In genomic region chr2:233854241-233854981, GRCh38 we compare ENCODE assay signal across 1 cellular context.
A peak's percentile ranks its signal among the peaks of the same experiment; 100 is the strongest.
TF ChIP-seq lines count a peak whose summit lies in the region.

Gene HJURP, minus strand, starts transcription at chr2:233854535. Its CDS starts 35 bp downstream, at chr2:233854500.

TF ChIP-seq in HepG2, 621 proteins besides CTCF, POLR2A, EP300 and RAD21 (continued from another document and continues in another):
- TF ChIP-seq SNAI1 (CRISPR knock-in tag; IDR thresholded peaks at IDR 0.05; ENCODE audit: borderline replicate concordance) (0 out of 2 replicates have a peak, but pooled peaks have one; percentile 29), AHR (CRISPR knock-in tag; IDR thresholded peaks at IDR 0.05) (peak; percentile 78; the same call in 1 of the 2 replicates), CEBPB (IDR thresholded peaks at IDR 0.05; ENCODE audit: borderline replicate concordance, low read depth, low read length) (no peak), ZNF574 (CRISPR knock-in tag; IDR thresholded peaks at IDR 0.05) (peak; percentile 74), FOXA3 (CRISPR knock-in tag; IDR thresholded peaks at IDR 0.05) (no peak), MED1 (CRISPR knock-in tag; IDR thresholded peaks at IDR 0.05) (peak; percentile 56), ZNF597 (CRISPR knock-in tag; IDR thresholded peaks at IDR 0.05) (no peak), ZNF329 (CRISPR knock-in tag; IDR thresholded peaks at IDR 0.05; ENCODE audit: low read depth) (no peak), ZNF691 (CRISPR knock-in tag; IDR thresholded peaks at IDR 0.05; ENCODE audit: borderline replicate concordance, low read depth) (no peak), ZNF562 (CRISPR knock-in tag; IDR thresholded peaks at IDR 0.05; ENCODE audit: borderline replicate concordance) (0 out of 2 replicates have a peak, but pooled peaks have one; percentile 68), HDAC1 (CRISPR knock-in tag; IDR thresholded peaks at IDR 0.05) (peak; percentile 99), ZNF674 (CRISPR knock-in tag; IDR thresholded peaks at IDR 0.05; ENCODE audit: low read depth) (no peak), ZSCAN29 (CRISPR knock-in tag; conservative IDR thresholded peaks at IDR 0.05) (no peak), FOXM1 (CRISPR knock-in tag; IDR thresholded peaks at IDR 0.05) (peak; percentile 97), ZNF713 (CRISPR knock-in tag; IDR thresholded peaks at IDR 0.05) (no peak), ATF2 (CRISPR knock-in tag; IDR thresholded peaks at IDR 0.05) (peak; percentile 52), TBL1XR1 (IDR thresholded peaks at IDR 0.05; ENCODE audit: borderline replicate concordance, low read length, partially characterized antibody) (no peak), GATA4 (IDR thresholded peaks at IDR 0.05; ENCODE audit: borderline replicate concordance, low read depth) (no peak; the same call in 1 of the 2 replicates), CHCHD3 (CRISPR knock-in tag; IDR thresholded peaks at IDR 0.05) (peak; percentile 42; the same call in 1 of the 2 replicates), ZBTB39 (CRISPR knock-in tag; IDR thresholded peaks at IDR 0.05) (peak; percentile 71; the same call in 1 of the 2 replicates), SMAD9 (CRISPR knock-in tag; IDR thresholded peaks at IDR 0.05) (no peak), ZNF230 (CRISPR knock-in tag; IDR thresholded peaks at IDR 0.05) (no peak), ZBTB10 (CRISPR knock-in tag; IDR thresholded peaks at IDR 0.05; ENCODE audit: borderline replicate concordance) (no peak), CENPBD1 (CRISPR knock-in tag; IDR thresholded peaks at IDR 0.05; ENCODE audit: borderline replicate concordance, low read depth) (no peak; the same call in 1 of the 2 replicates), ZNF781 (CRISPR knock-in tag; IDR thresholded peaks at IDR 0.05; ENCODE audit: borderline replicate concordance, not compliant biosample characterization) (peak; percentile 17), ZEB1 (IDR thresholded peaks at IDR 0.05; ENCODE audit: insufficient replicate concordance, low read depth) (no peak), DNMT1 (CRISPR knock-in tag; IDR thresholded peaks at IDR 0.05) (peak; percentile 84; the same call in 1 of the 2 replicates), ZNF3 (CRISPR knock-in tag; IDR thresholded peaks at IDR 0.05) (no peak), ZNF280D (CRISPR knock-in tag; IDR thresholded peaks at IDR 0.05) (peak; percentile 74; the same call in 1 of the 2 replicates), PAWR (CRISPR knock-in tag; IDR thresholded peaks at IDR 0.05; ENCODE audit: borderline replicate concordance) (no peak), RCOR2 (CRISPR knock-in tag; IDR thresholded peaks at IDR 0.05) (0 out of 2 replicates have a peak, but pooled peaks have one; percentile 12), MLX (CRISPR knock-in tag; IDR thresholded peaks at IDR 0.05) (peak; percentile 42; the same call in 1 of the 2 replicates), STAT6 (CRISPR knock-in tag; IDR thresholded peaks at IDR 0.05; ENCODE audit: borderline replicate concordance) (peak; percentile 55; the same call in 1 of the 2 replicates), ZKSCAN1 (IDR thresholded peaks at IDR 0.05; ENCODE audit: low read length) (no peak), HMGA1 (CRISPR knock-in tag; conservative IDR thresholded peaks at IDR 0.05) (no peak), MIXL1 (CRISPR knock-in tag; IDR thresholded peaks at IDR 0.05) (no peak), TRIM24 (CRISPR knock-in tag; IDR thresholded peaks at IDR 0.05) (no peak), ZNF746 (CRISPR knock-in tag; IDR thresholded peaks at IDR 0.05) (0 out of 2 replicates have a peak, but pooled peaks have one; percentile 15), PTBP1 (IDR thresholded peaks at IDR 0.05; ENCODE audit: low read depth, low read length, poor library complexity, severe bottlenecking) (no peak), ZNF550 (CRISPR knock-in tag; IDR thresholded peaks at IDR 0.05; ENCODE audit: borderline replicate concordance) (no peak), ZNF766 (CRISPR knock-in tag; IDR thresholded peaks at IDR 0.05; ENCODE audit: borderline replicate concordance) (no peak), SMYD3 (CRISPR knock-in tag; IDR thresholded peaks at IDR 0.05) (peak; percentile 99), MED13 (CRISPR knock-in tag; IDR thresholded peaks at IDR 0.05) (peak; percentile 51; the same call in 1 of the 2 replicates), ZSCAN22 (CRISPR knock-in tag; IDR thresholded peaks at IDR 0.05) (no peak), ZSCAN9 (CRISPR knock-in tag; IDR thresholded peaks at IDR 0.05; ENCODE audit: borderline replicate concordance) (0 out of 2 replicates have a peak, but pooled peaks have one; percentile 43), MYNN (CRISPR knock-in tag; IDR thresholded peaks at IDR 0.05; ENCODE audit: low read depth) (peak; percentile 35; the same call in 1 of the 2 replicates), ZNF572 (CRISPR knock-in tag; IDR thresholded peaks at IDR 0.05) (0 out of 2 replicates have a peak, but pooled peaks have one; percentile 17), ADNP (CRISPR knock-in tag; IDR thresholded peaks at IDR 0.05) (no peak)
